In genomic region chr14:24712909-24713308, GRCh38 we compare ENCODE assay signal across 26 cellular contexts.
A peak's percentile ranks its signal among the peaks of the same experiment; 100 is the strongest.
DNase-seq lines count a peak whose midpoint lies in the region; ATAC-seq and TF ChIP-seq lines count a peak whose summit lies in the region.
"Had no signal": no experiment of that assay in that cellular context is flagged by ENCODE, and none has a peak within 500 bp of the region (broad histone marks: within the 10 kb centered on the region; RNA-seq: fewer than 3 reads in every experiment).

No MANE protein-coding gene starts in this region.

- no peak overlapping the region for H3K4me3 ChIP-seq in vagina
- H3K4me3 ChIP-seq: heart right ventricle, testis had no signal

- H3K27me3 ChIP-seq in vagina, result no peaks in the 10 kb centered on the region
- H3K27me3 ChIP-seq: testis had no signal

- H3K36me3 ChIP-seq in vagina, result no peaks in the 10 kb centered on the region
- H3K36me3 ChIP-seq: heart right ventricle had no signal

- intact Hi-C loops in vagina (cut with DNase I), result no loop called here

- no peak for TF ChIP-seq CTCF in vagina (IDR thresholded peaks at IDR 0.05)

- no peak overlapping the region for H3K27ac ChIP-seq in vagina
- H3K27ac ChIP-seq: C4-2B, epithelial cell of prostate, heart right ventricle, testis had no signal

- DNase-seq in NCI-H524 (lab: John Stamatoyannopoulos, UW) (peak; percentile 89 to 97), vagina (ENCODE audit: extremely low spot score in 2 of 2) (no peak), DMS153 treated with DMSO at 0.1 percent for 48 hours (lab: John Stamatoyannopoulos, UW; ENCODE audit: unreplicated experiment) (no peak), NCI-H748 treated with DMSO at 0.1 percent for 48 hours (lab: John Stamatoyannopoulos, UW) (no peak), ureter (ENCODE audit: low spot score) (no peak)
- DNase-seq: activated CD4-positive, alpha-beta T cell treated with anti-CD3 and anti-CD28 coated beads, Interleukin-2, amount 10 ng/mL, durations not matched to agents 7 days and 5 days; activated CD8-positive, alpha-beta memory T cell treated with anti-CD3 and anti-CD28 coated beads, Interleukin-2, amount 10 ng/mL, durations not matched to agents 7 days and 5 days; aorta; caudate nucleus; EL; heart right ventricle; left colon; mesenchymal stem cell; NCI-H146; NCI-H446; RPMI8226; small intestine; stimulated activated CD4-positive, alpha-beta T cell treated with anti-CD3 and anti-CD28 coated beads, Interleukin-2, amount 100 ng/mL, for 24 hours; stimulated activated naive CD4-positive, alpha-beta T cell; testis had no signal

- H3K4me1 ChIP-seq in vagina, result no peaks in the 10 kb centered on the region
- H3K4me1 ChIP-seq: testis had no signal

- peak; percentile 26 for ATAC-seq in GM18511 (IDR thresholded peaks at IDR 0.05; ENCODE audit: unreplicated experiment)
- ATAC-seq in GM19351 (IDR thresholded peaks at IDR 0.05; ENCODE audit: unreplicated experiment), result peak; percentile 15
- peak; percentile 26 for ATAC-seq in HG02840 (IDR thresholded peaks at IDR 0.05; ENCODE audit: low FRiP score, unreplicated experiment)
- ATAC-seq: activated CD8-positive, alpha-beta memory T cell treated with anti-CD3 and anti-CD28 coated beads, Interleukin-2, amount 10 ng/mL, durations not matched to agents 7 days and 5 days; heart right ventricle; left colon; SK-N-SH treated with all-trans-retinoic acid at 6 μM for 48 hours had no signal

- H3K9me3 ChIP-seq in vagina, result no peaks in the 10 kb centered on the region
- H3K9me3 ChIP-seq: heart right ventricle, testis had no signal

- TF ChIP-seq POLR2A in vagina (IDR thresholded peaks at IDR 0.05), result no peak

Comparison
In these comparisons a context has a peak if more than half of its experiments do, and no peak if none do; other contexts are left out.
1. DNase-seq: peak in NCI-H524 (2 of 2); none in vagina (0 of 2), DMS153 treated with DMSO at 0.1 percent for 48 hours (single experiment), NCI-H748 treated with DMSO at 0.1 percent for 48 hours (single experiment) and ureter (single experiment).
2. Peak in every context shown above with its lines, with median percentiles within 50 percentile points of each other: ATAC-seq.